1 cellular context compared by ENCODE assay signal in genomic region chr7:127819975-127820778, GRCh38.
TF ChIP-seq lines count a peak whose summit lies in the region.

No MANE protein-coding gene starts in this region.

TF ChIP-seq in K562, 482 proteins besides CTCF, POLR2A, EP300 and RAD21 (continued from another document and continues in another):
- TF ChIP-seq, protein P1, sequence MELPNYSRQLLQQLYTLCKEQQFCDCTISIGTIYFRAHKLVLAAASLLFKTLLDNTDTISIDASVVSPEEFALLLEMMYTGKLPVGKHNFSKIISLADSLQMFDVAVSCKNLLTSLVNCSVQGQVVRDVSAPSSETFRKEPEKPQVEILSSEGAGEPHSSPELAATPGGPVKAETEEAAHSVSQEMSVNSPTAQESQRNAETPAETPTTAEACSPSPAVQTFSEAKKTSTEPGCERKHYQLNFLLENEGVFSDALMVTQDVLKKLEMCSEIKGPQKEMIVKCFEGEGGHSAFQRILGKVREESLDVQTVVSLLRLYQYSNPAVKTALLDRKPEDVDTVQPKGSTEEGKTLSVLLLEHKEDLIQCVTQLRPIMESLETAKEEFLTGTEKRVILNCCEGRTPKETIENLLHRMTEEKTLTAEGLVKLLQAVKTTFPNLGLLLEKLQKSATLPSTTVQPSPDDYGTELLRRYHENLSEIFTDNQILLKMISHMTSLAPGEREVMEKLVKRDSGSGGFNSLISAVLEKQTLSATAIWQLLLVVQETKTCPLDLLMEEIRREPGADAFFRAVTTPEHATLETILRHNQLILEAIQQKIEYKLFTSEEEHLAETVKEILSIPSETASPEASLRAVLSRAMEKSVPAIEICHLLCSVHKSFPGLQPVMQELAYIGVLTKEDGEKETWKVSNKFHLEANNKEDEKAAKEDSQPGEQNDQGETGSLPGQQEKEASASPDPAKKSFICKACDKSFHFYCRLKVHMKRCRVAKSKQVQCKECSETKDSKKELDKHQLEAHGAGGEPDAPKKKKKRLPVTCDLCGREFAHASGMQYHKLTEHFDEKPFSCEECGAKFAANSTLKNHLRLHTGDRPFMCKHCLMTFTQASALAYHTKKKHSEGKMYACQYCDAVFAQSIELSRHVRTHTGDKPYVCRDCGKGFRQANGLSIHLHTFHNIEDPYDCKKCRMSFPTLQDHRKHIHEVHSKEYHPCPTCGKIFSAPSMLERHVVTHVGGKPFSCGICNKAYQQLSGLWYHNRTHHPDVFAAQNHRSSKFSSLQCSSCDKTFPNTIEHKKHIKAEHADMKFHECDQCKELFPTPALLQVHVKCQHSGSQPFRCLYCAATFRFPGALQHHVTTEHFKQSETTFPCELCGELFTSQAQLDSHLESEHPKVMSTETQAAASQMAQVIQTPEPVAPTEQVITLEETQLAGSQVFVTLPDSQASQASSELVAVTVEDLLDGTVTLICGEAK (IDR thresholded peaks at IDR 0.05) = peak; percentile 44
- TF ChIP-seq, protein P1 (CRISPR knock-in tag; IDR thresholded peaks at IDR 0.05) = no peak
- TF ChIP-seq KDM1A (IDR thresholded peaks at IDR 0.05) (peak; percentile 55 to 65), RCOR1 (IDR thresholded peaks at IDR 0.05; ENCODE audit: borderline replicate concordance in 1 of 2, low read depth in 2 of 2, low read length in 2 of 2) (peak in 1 of 2 experiments; percentile 81; a peak in 2 of 4 replicates), MEIS2 (IDR thresholded peaks at IDR 0.05; ENCODE audit: partially characterized antibody) (peak; percentile 98), TCF7 (IDR thresholded peaks at IDR 0.05; ENCODE audit: borderline replicate concordance) (peak; percentile 98), ZFX (CRISPR knock-in tag; IDR thresholded peaks at IDR 0.05) (no peak; the same call in 1 of the 2 replicates), FOXK2 (conservative IDR thresholded peaks at IDR 0.05 in 1 of 2, IDR thresholded peaks at IDR 0.05 in 1 of 2; ENCODE audit: low read depth in 2 of 2) (peak; percentile 25 to 67; a peak in 2 of 4 replicates), ZC3H4 (CRISPR knock-in tag; IDR thresholded peaks at IDR 0.05; ENCODE audit: borderline replicate concordance) (no peak), IFI16 (CRISPR knock-in tag; IDR thresholded peaks at IDR 0.05) (no peak), CEBPG (CRISPR knock-in tag; IDR thresholded peaks at IDR 0.05) (no peak), CEBPG (tag; conservative IDR thresholded peaks at IDR 0.05 in 1 of 2, IDR thresholded peaks at IDR 0.05 in 1 of 2) (peak in 1 of 2 experiments; percentile 52; a peak in 1 of 4 replicates), FOSL1 (tag; conservative IDR thresholded peaks at IDR 0.05) (peak; percentile 93), SP1 (CRISPR knock-in tag; IDR thresholded peaks at IDR 0.05) (peak; percentile 52), RFX1 (IDR thresholded peaks at IDR 0.05) (no peak), RFX5 (IDR thresholded peaks at IDR 0.05; ENCODE audit: low read depth, low read length) (no peak), MAZ (CRISPR knock-in tag; conservative IDR thresholded peaks at IDR 0.05 in 1 of 2, IDR thresholded peaks at IDR 0.05 in 1 of 2) (0 out of 4 replicates have a peak, but pooled peaks of 1 of the 2 experiments have one; percentile 14), TBL1XR1 (IDR thresholded peaks at IDR 0.05; ENCODE audit: low read length in 2 of 2) (0 out of 4 replicates have a peak, but pooled peaks of 1 of the 2 experiments have one; percentile 17), TAF9B (IDR thresholded peaks at IDR 0.05; ENCODE audit: partially characterized antibody) (no peak), ATF7 (IDR thresholded peaks at IDR 0.05) (peak; percentile 41; the same call in 1 of the 2 replicates), GABPA (tag; conservative IDR thresholded peaks at IDR 0.05; ENCODE audit: low read depth) (peak; percentile 47; the same call in 1 of the 2 replicates), HDGF (IDR thresholded peaks at IDR 0.05) (0 out of 2 replicates have a peak, but pooled peaks have one; percentile 72), TCF3 (CRISPR knock-in tag; IDR thresholded peaks at IDR 0.05) (peak; percentile 34; the same call in 1 of the 2 replicates), TEAD1 (CRISPR knock-in tag; IDR thresholded peaks at IDR 0.05) (no peak), CBX5 (IDR thresholded peaks at IDR 0.05; ENCODE audit: borderline replicate concordance, low read depth) (no peak), MTA1 (IDR thresholded peaks at IDR 0.05; ENCODE audit: borderline replicate concordance) (peak; percentile 67; the same call in 1 of the 2 replicates)
- TF ChIP-seq, protein P2, sequence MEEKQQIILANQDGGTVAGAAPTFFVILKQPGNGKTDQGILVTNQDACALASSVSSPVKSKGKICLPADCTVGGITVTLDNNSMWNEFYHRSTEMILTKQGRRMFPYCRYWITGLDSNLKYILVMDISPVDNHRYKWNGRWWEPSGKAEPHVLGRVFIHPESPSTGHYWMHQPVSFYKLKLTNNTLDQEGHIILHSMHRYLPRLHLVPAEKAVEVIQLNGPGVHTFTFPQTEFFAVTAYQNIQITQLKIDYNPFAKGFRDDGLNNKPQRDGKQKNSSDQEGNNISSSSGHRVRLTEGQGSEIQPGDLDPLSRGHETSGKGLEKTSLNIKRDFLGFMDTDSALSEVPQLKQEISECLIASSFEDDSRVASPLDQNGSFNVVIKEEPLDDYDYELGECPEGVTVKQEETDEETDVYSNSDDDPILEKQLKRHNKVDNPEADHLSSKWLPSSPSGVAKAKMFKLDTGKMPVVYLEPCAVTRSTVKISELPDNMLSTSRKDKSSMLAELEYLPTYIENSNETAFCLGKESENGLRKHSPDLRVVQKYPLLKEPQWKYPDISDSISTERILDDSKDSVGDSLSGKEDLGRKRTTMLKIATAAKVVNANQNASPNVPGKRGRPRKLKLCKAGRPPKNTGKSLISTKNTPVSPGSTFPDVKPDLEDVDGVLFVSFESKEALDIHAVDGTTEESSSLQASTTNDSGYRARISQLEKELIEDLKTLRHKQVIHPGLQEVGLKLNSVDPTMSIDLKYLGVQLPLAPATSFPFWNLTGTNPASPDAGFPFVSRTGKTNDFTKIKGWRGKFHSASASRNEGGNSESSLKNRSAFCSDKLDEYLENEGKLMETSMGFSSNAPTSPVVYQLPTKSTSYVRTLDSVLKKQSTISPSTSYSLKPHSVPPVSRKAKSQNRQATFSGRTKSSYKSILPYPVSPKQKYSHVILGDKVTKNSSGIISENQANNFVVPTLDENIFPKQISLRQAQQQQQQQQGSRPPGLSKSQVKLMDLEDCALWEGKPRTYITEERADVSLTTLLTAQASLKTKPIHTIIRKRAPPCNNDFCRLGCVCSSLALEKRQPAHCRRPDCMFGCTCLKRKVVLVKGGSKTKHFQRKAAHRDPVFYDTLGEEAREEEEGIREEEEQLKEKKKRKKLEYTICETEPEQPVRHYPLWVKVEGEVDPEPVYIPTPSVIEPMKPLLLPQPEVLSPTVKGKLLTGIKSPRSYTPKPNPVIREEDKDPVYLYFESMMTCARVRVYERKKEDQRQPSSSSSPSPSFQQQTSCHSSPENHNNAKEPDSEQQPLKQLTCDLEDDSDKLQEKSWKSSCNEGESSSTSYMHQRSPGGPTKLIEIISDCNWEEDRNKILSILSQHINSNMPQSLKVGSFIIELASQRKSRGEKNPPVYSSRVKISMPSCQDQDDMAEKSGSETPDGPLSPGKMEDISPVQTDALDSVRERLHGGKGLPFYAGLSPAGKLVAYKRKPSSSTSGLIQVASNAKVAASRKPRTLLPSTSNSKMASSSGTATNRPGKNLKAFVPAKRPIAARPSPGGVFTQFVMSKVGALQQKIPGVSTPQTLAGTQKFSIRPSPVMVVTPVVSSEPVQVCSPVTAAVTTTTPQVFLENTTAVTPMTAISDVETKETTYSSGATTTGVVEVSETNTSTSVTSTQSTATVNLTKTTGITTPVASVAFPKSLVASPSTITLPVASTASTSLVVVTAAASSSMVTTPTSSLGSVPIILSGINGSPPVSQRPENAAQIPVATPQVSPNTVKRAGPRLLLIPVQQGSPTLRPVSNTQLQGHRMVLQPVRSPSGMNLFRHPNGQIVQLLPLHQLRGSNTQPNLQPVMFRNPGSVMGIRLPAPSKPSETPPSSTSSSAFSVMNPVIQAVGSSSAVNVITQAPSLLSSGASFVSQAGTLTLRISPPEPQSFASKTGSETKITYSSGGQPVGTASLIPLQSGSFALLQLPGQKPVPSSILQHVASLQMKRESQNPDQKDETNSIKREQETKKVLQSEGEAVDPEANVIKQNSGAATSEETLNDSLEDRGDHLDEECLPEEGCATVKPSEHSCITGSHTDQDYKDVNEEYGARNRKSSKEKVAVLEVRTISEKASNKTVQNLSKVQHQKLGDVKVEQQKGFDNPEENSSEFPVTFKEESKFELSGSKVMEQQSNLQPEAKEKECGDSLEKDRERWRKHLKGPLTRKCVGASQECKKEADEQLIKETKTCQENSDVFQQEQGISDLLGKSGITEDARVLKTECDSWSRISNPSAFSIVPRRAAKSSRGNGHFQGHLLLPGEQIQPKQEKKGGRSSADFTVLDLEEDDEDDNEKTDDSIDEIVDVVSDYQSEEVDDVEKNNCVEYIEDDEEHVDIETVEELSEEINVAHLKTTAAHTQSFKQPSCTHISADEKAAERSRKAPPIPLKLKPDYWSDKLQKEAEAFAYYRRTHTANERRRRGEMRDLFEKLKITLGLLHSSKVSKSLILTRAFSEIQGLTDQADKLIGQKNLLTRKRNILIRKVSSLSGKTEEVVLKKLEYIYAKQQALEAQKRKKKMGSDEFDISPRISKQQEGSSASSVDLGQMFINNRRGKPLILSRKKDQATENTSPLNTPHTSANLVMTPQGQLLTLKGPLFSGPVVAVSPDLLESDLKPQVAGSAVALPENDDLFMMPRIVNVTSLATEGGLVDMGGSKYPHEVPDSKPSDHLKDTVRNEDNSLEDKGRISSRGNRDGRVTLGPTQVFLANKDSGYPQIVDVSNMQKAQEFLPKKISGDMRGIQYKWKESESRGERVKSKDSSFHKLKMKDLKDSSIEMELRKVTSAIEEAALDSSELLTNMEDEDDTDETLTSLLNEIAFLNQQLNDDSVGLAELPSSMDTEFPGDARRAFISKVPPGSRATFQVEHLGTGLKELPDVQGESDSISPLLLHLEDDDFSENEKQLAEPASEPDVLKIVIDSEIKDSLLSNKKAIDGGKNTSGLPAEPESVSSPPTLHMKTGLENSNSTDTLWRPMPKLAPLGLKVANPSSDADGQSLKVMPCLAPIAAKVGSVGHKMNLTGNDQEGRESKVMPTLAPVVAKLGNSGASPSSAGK (IDR thresholded peaks at IDR 0.05) = peak; percentile 79
- TF ChIP-seq, protein P3, sequence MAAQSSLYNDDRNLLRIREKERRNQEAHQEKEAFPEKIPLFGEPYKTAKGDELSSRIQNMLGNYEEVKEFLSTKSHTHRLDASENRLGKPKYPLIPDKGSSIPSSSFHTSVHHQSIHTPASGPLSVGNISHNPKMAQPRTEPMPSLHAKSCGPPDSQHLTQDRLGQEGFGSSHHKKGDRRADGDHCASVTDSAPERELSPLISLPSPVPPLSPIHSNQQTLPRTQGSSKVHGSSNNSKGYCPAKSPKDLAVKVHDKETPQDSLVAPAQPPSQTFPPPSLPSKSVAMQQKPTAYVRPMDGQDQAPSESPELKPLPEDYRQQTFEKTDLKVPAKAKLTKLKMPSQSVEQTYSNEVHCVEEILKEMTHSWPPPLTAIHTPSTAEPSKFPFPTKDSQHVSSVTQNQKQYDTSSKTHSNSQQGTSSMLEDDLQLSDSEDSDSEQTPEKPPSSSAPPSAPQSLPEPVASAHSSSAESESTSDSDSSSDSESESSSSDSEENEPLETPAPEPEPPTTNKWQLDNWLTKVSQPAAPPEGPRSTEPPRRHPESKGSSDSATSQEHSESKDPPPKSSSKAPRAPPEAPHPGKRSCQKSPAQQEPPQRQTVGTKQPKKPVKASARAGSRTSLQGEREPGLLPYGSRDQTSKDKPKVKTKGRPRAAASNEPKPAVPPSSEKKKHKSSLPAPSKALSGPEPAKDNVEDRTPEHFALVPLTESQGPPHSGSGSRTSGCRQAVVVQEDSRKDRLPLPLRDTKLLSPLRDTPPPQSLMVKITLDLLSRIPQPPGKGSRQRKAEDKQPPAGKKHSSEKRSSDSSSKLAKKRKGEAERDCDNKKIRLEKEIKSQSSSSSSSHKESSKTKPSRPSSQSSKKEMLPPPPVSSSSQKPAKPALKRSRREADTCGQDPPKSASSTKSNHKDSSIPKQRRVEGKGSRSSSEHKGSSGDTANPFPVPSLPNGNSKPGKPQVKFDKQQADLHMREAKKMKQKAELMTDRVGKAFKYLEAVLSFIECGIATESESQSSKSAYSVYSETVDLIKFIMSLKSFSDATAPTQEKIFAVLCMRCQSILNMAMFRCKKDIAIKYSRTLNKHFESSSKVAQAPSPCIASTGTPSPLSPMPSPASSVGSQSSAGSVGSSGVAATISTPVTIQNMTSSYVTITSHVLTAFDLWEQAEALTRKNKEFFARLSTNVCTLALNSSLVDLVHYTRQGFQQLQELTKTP (IDR thresholded peaks at IDR 0.05; ENCODE audit: low read depth in 1 of 2, partially characterized antibody in 2 of 2) = peak in 1 of 2 experiments; percentile 36
